In genomic region chr12:70365398-70365647, GRCh38 we compare ENCODE assay signal across 8 cellular contexts. TPM values are rescaled to one million over a fixed set of nuclear protein-coding genes. Genes with fewer than 3 reads are reported as not detected.
DNase-seq lines count a peak whose midpoint lies in the region; ATAC-seq and TF ChIP-seq lines count a peak whose summit lies in the region.

No MANE protein-coding gene starts in this region.

- in situ Hi-C loops in HAP-1 (cut with MboI; ENCODE audit: low sequenced_read_pairs), result no loop called here

- intact Hi-C loops in spleen (cut with DNase I; ENCODE audit: low total_unique reads), result no loop called here

- H3K9me3 ChIP-seq in HAP-1 (no peaks in the 10 kb centered on the region), spleen (no peaks in the 10 kb centered on the region)

- no peaks in the 10 kb centered on the region for H3K9me3 Mint-ChIP-seq in WTC11

- H3K36me3 ChIP-seq in HAP-1 (replicated peaks), result no peaks in the 10 kb centered on the region
- H3K36me3 ChIP-seq in spleen, result no peaks in the 10 kb centered on the region

- POLR2A ChIA-PET in WTC11 (lab: Charles Lee), result interaction anchor here (2.2 kb wide), 1 partner anchor 122 kb away, joined by 12 read pairs; the partner anchor contains the start of gene CNOT2

- peak overlapping the region; percentile 74 for H3K4me3 Mint-ChIP-seq in WTC11

- no peak overlapping the region for H3K27ac ChIP-seq in spleen

- H3K4me1 ChIP-seq in HAP-1 (peaks cover 15% of the 10 kb centered on the region), spleen (peaks cover 8 to 33% (median 23%) of the 10 kb centered on the region in 6 donors)

- H3K4me3 ChIP-seq in HAP-1, result peak overlapping the region; percentile 52
- H3K4me3 ChIP-seq in iPS-11a (ENCODE audit: low read depth, low read length), result peak overlapping the region; percentile 63
- peak overlapping the region; percentile 61 to 96 (median 86) for H3K4me3 ChIP-seq in spleen

- TF ChIP-seq CTCF in WTC11 (IDR thresholded peaks at IDR 0.05) (no peak), spleen (IDR thresholded peaks at IDR 0.05 in 8 of 11, conservative IDR thresholded peaks at IDR 0.05 in 3 of 11) (no peak)

- H3K27me3 ChIP-seq in HAP-1 (ENCODE audit: low read depth), result no peaks in the 10 kb centered on the region; the same call in 1 of the 2 replicates
- peaks cover 0 to 48% (median 7%) of the 10 kb centered on the region in 7 donors for H3K27me3 ChIP-seq in spleen (replicated peaks in 1 of 7)

- DNase-seq in HAP-1 (ENCODE audit: low spot score in 2 of 2) (no peak), WTC11 (ENCODE audit: low spot score) (peak; percentile 29), spleen (no peak), SW 1271 (lab: John Stamatoyannopoulos, UW) (no peak)

- 0 to 4% (median 1%) methylated on average over 6 of the region's 6 CpGs for WGBS in spleen, 5 donors

- TF ChIP-seq POLR2A in spleen (IDR thresholded peaks at IDR 0.05), result no peak

- peaks cover 3% of the 10 kb centered on the region; the same call in 1 of the 2 replicates for H3K27me3 Mint-ChIP-seq in WTC11 (ENCODE audit: low read depth)

- no peak overlapping the region for H3K27ac Mint-ChIP-seq in WTC11

- peaks cover 35% of the 10 kb centered on the region for H3K4me1 Mint-ChIP-seq in WTC11

- H3K36me3 Mint-ChIP-seq in WTC11, result peaks cover 13% of the 10 kb centered on the region

- ATAC-seq in WTC11 (peak; percentile 0; the same call in 1 of the 2 replicates), HG03432 (IDR thresholded peaks at IDR 0.05; ENCODE audit: unreplicated experiment) (no peak), GM18867 (IDR thresholded peaks at IDR 0.05; ENCODE audit: unreplicated experiment) (no peak), HG03135 (IDR thresholded peaks at IDR 0.05; ENCODE audit: unreplicated experiment) (no peak)

- CTCF ChIA-PET in WTC11 (lab: Charles Lee), result no interaction called here

TF ChIP-seq in WTC11, 78 proteins besides CTCF, POLR2A, EP300 and RAD21:
- peak; percentile 14; the same call in 1 of the 2 replicates for TF ChIP-seq ESRRA (CRISPR knock-in tag; IDR thresholded peaks at IDR 0.05; ENCODE audit: borderline replicate concordance)
- 0 out of 2 replicates have a peak, but pooled peaks have one; percentile 41 for TF ChIP-seq EMX1 (CRISPR knock-in tag; IDR thresholded peaks at IDR 0.05)
- no peak for TF ChIP-seq JUN (CRISPR knock-in tag; IDR thresholded peaks at IDR 0.05)
- TF ChIP-seq MAX (CRISPR knock-in tag; IDR thresholded peaks at IDR 0.05), result 0 out of 2 replicates have a peak, but pooled peaks have one; percentile 24

RNA-seq across cellular contexts. Expression of gene KCNMB4, which starts 0.8 kb away (rescaled TPM):
- total RNA-seq in WTC11 (2021), result 21.5 to 23.3 TPM (median 21.5 TPM) in 3 replicates
- 1 to 10 TPM; 1.1 to 6.3 (median 2.6) TPM for total RNA-seq in spleen
- polyA plus RNA-seq in spleen, result 1 to 10 TPM; 1.2 to 2.6 (median 2.1) TPM
